ENCODE assay signal across 22 cellular contexts in the genomic region with DNA sequence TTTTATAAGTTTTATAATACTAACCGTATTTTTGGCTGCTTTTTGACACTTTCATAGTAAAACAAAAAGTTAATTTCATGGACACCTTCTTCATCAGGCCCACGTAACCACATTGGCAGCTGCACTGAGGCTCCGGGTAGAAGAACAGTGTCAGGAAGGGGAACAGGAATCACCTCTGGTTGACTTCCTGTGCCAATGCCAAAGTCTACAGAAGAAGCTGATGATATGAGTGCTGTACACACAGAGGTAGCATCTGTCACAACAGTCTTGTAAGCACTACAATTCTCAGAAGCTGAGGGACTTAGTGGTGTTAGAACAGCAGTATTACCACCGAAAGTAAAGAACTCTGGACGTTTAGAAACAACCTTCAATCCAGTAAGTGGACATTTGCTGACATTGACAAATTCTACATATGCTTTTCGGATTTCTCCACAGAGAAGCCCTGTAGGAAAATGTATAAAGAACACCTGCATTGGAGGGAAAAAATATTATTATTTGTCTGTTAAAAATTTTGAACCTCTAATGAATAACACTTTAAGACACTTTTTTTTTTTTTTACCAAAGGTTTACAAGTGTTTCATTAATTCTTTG.
DNase-seq lines count a peak whose midpoint lies in the region; ATAC-seq, FAIRE-seq and TF ChIP-seq lines count a peak whose summit lies in the region.
"Had no signal": no experiment of that assay in that cellular context is flagged by ENCODE, and none has a peak within 500 bp of the region (broad histone marks: within the 10 kb centered on the region; RNA-seq: fewer than 3 reads in every experiment).

No MANE protein-coding gene starts in this region.

- no peak overlapping the region for H2AFZ ChIP-seq in K562 (ENCODE audit: low read depth, low read length)

- H4K20me1 ChIP-seq in K562 (replicated peaks; ENCODE audit: control insufficient read depth, insufficient read depth, low read length): no peaks in the 10 kb centered on the region

- no peaks in the 10 kb centered on the region for H3K9me3 Mint-ChIP-seq in natural killer cell
- H3K9me3 Mint-ChIP-seq: CD4-positive, alpha-beta memory T cell; H9; T-cell had no signal

- no peaks in the 10 kb centered on the region for H3K79me2 ChIP-seq in K562 (ENCODE audit: control insufficient read depth, insufficient read depth, low read length)

- no TSS peak for BruUV-seq in K562 (replicated peaks; lab: Mats Ljungman, UMichigan)

- FAIRE-seq in K562 (lab: Jason Lieb, UNC) (no peak), islet of Langerhans (lab: Jason Lieb, UNC) (peak; percentile 72)

- no peak for TF ChIP-seq POLR2A in K562 (conservative IDR thresholded peaks at IDR 0.05)

- no peaks in the 10 kb centered on the region for H3K9me3 ChIP-seq in K562 (replicated peaks; ENCODE audit: control insufficient read depth, insufficient read depth, low read depth, low read length)
- H3K9me3 ChIP-seq: BLaER1, SK-N-SH had no signal

- ATAC-seq in K562 (no peak), natural killer cell (no peak)
- ATAC-seq: T-cell had no signal

- POLR2A ChIA-PET in K562 (lab: Yijun Ruan, JAX): interaction anchor here (0.6 kb wide), 1 partner anchor 35 kb away, joined by 3 read pairs; no protein-coding TSS in a partner anchor

- in situ Hi-C loops in K562 (cut with MboI): no loop called here

- H3K4me3 Mint-ChIP-seq in natural killer cell: no peak overlapping the region
- H3K4me3 Mint-ChIP-seq: CD4-positive, alpha-beta memory T cell; H9; T-cell had no signal

- peak overlapping the region in 1 of 2 donors; percentile 38 for H3K27ac Mint-ChIP-seq in natural killer cell
- H3K27ac Mint-ChIP-seq: T-cell had no signal

- no peak overlapping the region for H3K9ac ChIP-seq in K562 (ENCODE audit: insufficient read depth in 1 of 2, low read depth in 2 of 2, low read length in 2 of 2)
- H3K9ac ChIP-seq: BLaER1, KMS-11, SK-N-SH had no signal

- no peak for TF ChIP-seq RAD21 in K562 (CRISPR knock-in tag; conservative IDR thresholded peaks at IDR 0.05 in 1 of 2, IDR thresholded peaks at IDR 0.05 in 1 of 2)

- intact Hi-C loops in K562 (cut with micrococcal nuclease) (no loop called here), natural killer cell (cut with micrococcal nuclease) (no loop called here)

- no peak for TF ChIP-seq EP300 in K562 (IDR thresholded peaks at IDR 0.05; ENCODE audit: low read length)

- no peak overlapping the region for H3K4me2 ChIP-seq in K562 (ENCODE audit: insufficient read depth, low read length)
- H3K4me2 ChIP-seq: BLaER1, KMS-11, SK-N-SH had no signal

- CTCF ChIA-PET in K562 (lab: Yijun Ruan, JAX; ENCODE audit: low intra/inter-chr PET ratio): no interaction called here

- peaks cover 18% of the 10 kb centered on the region for H3K36me3 Mint-ChIP-seq in natural killer cell

- H3K36me3 ChIP-seq in K562 (ENCODE audit: control insufficient read depth, insufficient read depth, low read length): peaks cover 83% of the 10 kb centered on the region

- no peaks in the 10 kb centered on the region for H3K27me3 Mint-ChIP-seq in natural killer cell (ENCODE audit: low read depth in 2 of 2)
- H3K27me3 Mint-ChIP-seq: CD4-positive, alpha-beta memory T cell; T-cell had no signal

- no peaks in the 10 kb centered on the region for H3K4me1 ChIP-seq in K562 (replicated peaks in 1 of 2; ENCODE audit: control insufficient read depth in 2 of 2, insufficient read depth in 2 of 2, low read length in 2 of 2)

- TF ChIP-seq CTCF in K562 (IDR thresholded peaks at IDR 0.05 in 2 of 3, conservative IDR thresholded peaks at IDR 0.05 in 1 of 3; ENCODE audit: insufficient read depth in 2 of 3, low read depth in 1 of 3, low read length in 3 of 3) (no peak), natural killer cell (IDR thresholded peaks at IDR 0.05) (no peak)

- H3K4me3 ChIP-seq in K562: no peak overlapping the region
- H3K4me3 ChIP-seq: BLaER1 had no signal

- no peaks in the 10 kb centered on the region for H3K27me3 ChIP-seq in K562 (ENCODE audit: control insufficient read depth in 2 of 2, insufficient read depth in 2 of 2, low read length in 2 of 2)
- H3K27me3 ChIP-seq: BLaER1 had no signal

- no peaks in the 10 kb centered on the region for H3K9me1 ChIP-seq in K562 (ENCODE audit: control insufficient read depth, insufficient read depth, low read length)

- 95% methylated on average over 6 of the region's 6 CpGs for WGBS in K562 (ENCODE audit: insufficient coverage, low coverage, missing lambda C conversion rate)

- H3K27ac ChIP-seq in K562 (ENCODE audit: extremely low read depth, low read depth, low read length): no peak overlapping the region
- H3K27ac ChIP-seq: BLaER1, HL-60, KMS-11 had no signal

- no peaks in the 10 kb centered on the region for H3K4me1 Mint-ChIP-seq in natural killer cell
- H3K4me1 Mint-ChIP-seq: CD4-positive, alpha-beta memory T cell had no signal

- peak; percentile 49 for DNase-seq in GDM1 (lab: John Stamatoyannopoulos, UW)
- peak; percentile 14 for DNase-seq in KG1 (lab: John Stamatoyannopoulos, UW)
- no peak for DNase-seq in K562 (ENCODE audit: extremely low read depth in 1 of 4, low spot score in 3 of 4)
- DNase-seq in DMS153 treated with DMSO at 0.1 percent for 48 hours (lab: John Stamatoyannopoulos, UW; ENCODE audit: unreplicated experiment): no peak
- no peak for DNase-seq in natural killer cell
- DNase-seq in NK-92 (lab: John Stamatoyannopoulos, UW; ENCODE audit: unreplicated experiment): no peak
- DNase-seq in HuH-7 (ENCODE audit: low spot score): no peak
- DNase-seq: Calu3; CD4-positive, alpha-beta memory T cell; H9; NCI-H1092; NCI-H1436 treated with DMSO at 0.1 percent for 48 hours; NCI-H2029; NCI-H2171; NCI-H446 treated with DMSO at 0.1 percent for 48 hours; SHP77 treated with DMSO at 0.1 percent for 48 hours; SK-N-SH; T-cell had no signal

TF ChIP-seq in K562, 482 proteins besides CTCF, POLR2A, EP300 and RAD21:
- TF ChIP-seq BHLHE40 (IDR thresholded peaks at IDR 0.05; ENCODE audit: low read length) (no peak), MAFF (IDR thresholded peaks at IDR 0.05; ENCODE audit: low read length) (peak; percentile 81), PCBP1 (IDR thresholded peaks at IDR 0.05; ENCODE audit: low read depth, low read length, poor library complexity, severe bottlenecking) (no peak), MAFK (IDR thresholded peaks at IDR 0.05; ENCODE audit: low read length) (peak; percentile 74), C11orf30 (IDR thresholded peaks at IDR 0.05; ENCODE audit: low read depth) (peak; percentile 46; the same call in 1 of the 2 replicates), NR2C2 (CRISPR knock-in tag; IDR thresholded peaks at IDR 0.05) (no peak), NR2C2 (tag; IDR thresholded peaks at IDR 0.05) (no peak), MAFG (tag; conservative IDR thresholded peaks at IDR 0.05) (0 out of 2 replicates have a peak, but pooled peaks have one; percentile 34), ZNF316 (IDR thresholded peaks at IDR 0.05) (peak; percentile 73)

Comparison
In these comparisons a context has a peak if more than half of its experiments do, and no peak if none do; other contexts are left out.
1. DNase-seq: peak in GDM1 (single experiment) and KG1 (single experiment); none in K562 (0 of 4), DMS153 treated with DMSO at 0.1 percent for 48 hours (single experiment), natural killer cell (single experiment), NK-92 (single experiment) and HuH-7 (single experiment).